In the genomic region with DNA sequence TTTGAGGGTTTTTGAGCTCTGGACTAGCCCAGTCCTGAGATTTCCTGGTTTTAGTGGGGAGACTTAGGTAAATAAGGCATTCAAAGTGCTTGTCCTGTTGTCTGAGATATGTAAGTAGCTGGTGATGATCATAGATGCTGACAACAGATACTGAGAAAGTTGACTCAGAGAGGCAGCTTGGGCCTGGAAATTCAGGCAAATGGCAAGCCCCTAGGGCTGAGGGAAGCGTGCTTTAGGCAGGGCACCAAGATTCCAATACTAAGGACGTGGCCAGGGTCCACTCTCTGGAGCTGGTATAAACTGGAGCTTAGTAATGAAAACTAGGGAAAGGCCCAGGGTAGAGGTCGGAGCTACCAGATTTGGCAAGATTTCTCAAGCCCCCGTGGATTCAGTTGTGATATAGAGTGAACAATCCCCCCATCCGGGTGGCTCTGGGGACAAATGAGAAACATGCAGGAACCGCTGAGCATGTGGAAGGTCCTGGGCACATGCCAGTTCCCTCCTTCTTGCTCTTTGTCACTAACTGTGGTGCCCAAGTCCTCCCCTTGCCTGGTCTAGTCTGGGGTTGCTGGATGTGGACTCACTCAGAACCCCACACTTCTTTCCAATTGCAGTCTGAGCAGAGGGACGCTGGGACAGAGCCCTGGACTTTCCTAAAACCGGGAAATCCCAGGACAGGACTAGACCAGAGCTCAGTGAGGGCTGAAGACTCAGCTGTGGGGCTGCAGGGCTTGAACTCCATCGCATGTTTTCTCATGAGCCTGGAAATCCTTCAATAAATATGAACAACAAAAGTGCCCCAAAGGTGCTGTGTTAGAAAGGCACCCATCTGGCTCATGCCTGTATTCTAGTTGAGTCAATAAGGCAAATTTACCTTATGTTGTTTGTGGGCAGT, we compare ENCODE assay signal across 17 cellular contexts. TPM values are rescaled to one million over a fixed set of nuclear protein-coding genes. Genes with fewer than 3 reads are reported as not detected.
DNase-seq lines count a peak whose midpoint lies in the region; ATAC-seq and TF ChIP-seq lines count a peak whose summit lies in the region.
"Had no signal": no experiment of that assay in that cellular context is flagged by ENCODE, and none has a peak within 500 bp of the region (broad histone marks: within the 10 kb centered on the region; RNA-seq: fewer than 3 reads in every experiment).

No MANE protein-coding gene starts in this region.

- H3K27ac Mint-ChIP-seq in GM23338, result no peak overlapping the region
- H3K27ac Mint-ChIP-seq: CD4-positive, alpha-beta T cell had no signal

- ATAC-seq in GM23338, result no peak
- ATAC-seq in thoracic aorta (ENCODE audit: insufficient number of reproducible peaks, low FRiP score, low read depth), result no peak
- no peak for ATAC-seq in GM18517 (IDR thresholded peaks at IDR 0.05; ENCODE audit: unreplicated experiment)

- H3K79me2 ChIP-seq in GM23338 (replicated peaks; ENCODE audit: insufficient read depth) (no peaks in the 10 kb centered on the region; the same call in none of the 2 replicates), mesendoderm (ENCODE audit: control insufficient read depth, insufficient read depth, low read length) (peaks cover 4% of the 10 kb centered on the region)

- no peak overlapping the region for H2BK5ac ChIP-seq in mesendoderm (ENCODE audit: low read length)

- H3K36me3 ChIP-seq in GM23338 (ENCODE audit: insufficient read depth), result no peaks in the 10 kb centered on the region
- H3K36me3 ChIP-seq in mesendoderm (ENCODE audit: control insufficient read depth, insufficient read depth, low read length), result no peaks in the 10 kb centered on the region
- no peaks in the 10 kb centered on the region for H3K36me3 ChIP-seq in thoracic aorta
- no peaks in the 10 kb centered on the region for H3K36me3 ChIP-seq in left ventricle myocardium inferior

- no peaks in the 10 kb centered on the region for H3K36me3 Mint-ChIP-seq in GM23338 (ENCODE audit: low read depth)

- H3K9ac ChIP-seq in mesendoderm (ENCODE audit: low read length), result no peak overlapping the region
- H3K9ac ChIP-seq: KMS-11 had no signal

- no CpG with 5 or more reads among the region's 9 CpGs for WGBS in mesendoderm (ENCODE audit: extremely low coverage, insufficient coverage, low lambda C conversion rate)

- no peak overlapping the region for H3K4me3 Mint-ChIP-seq in GM23338
- H3K4me3 Mint-ChIP-seq: CD4-positive, alpha-beta T cell had no signal

- no peaks in the 10 kb centered on the region for H3K9me3 Mint-ChIP-seq in GM23338
- H3K9me3 Mint-ChIP-seq: CD4-positive, alpha-beta T cell had no signal

- H3K9me3 ChIP-seq in thoracic aorta, result no peaks in the 10 kb centered on the region
- no peaks in the 10 kb centered on the region for H3K9me3 ChIP-seq in left ventricle myocardium inferior (replicated peaks)

- H2BK120ac ChIP-seq in mesendoderm (ENCODE audit: low read depth, low read length), result no peak overlapping the region

- no peak overlapping the region for H4K8ac ChIP-seq in mesendoderm (ENCODE audit: low read depth, low read length)

- no peak overlapping the region for H3K18ac ChIP-seq in mesendoderm (ENCODE audit: low read length)

- peaks cover 3% of the 10 kb centered on the region; the same call in 1 of the 3 replicates for H3K4me1 Mint-ChIP-seq in GM23338

- no peak overlapping the region for H3K4me2 ChIP-seq in GM23338
- no peak overlapping the region for H3K4me2 ChIP-seq in mesendoderm (ENCODE audit: low read length)
- H3K4me2 ChIP-seq: KMS-11 had no signal

- H3K4ac ChIP-seq in mesendoderm (ENCODE audit: low read depth, low read length), result no peak overlapping the region

- intact Hi-C loops in left ventricle myocardium inferior (cut with micrococcal nuclease), result no loop called here

- H3K79me1 ChIP-seq in mesendoderm (ENCODE audit: low read length), result peaks cover 2% of the 10 kb centered on the region

- H3K9me2 ChIP-seq in GM23338 (ENCODE audit: insufficient read depth), result no peaks in the 10 kb centered on the region

- peak overlapping the region; percentile 37 for H3K56ac ChIP-seq in mesendoderm (ENCODE audit: low read length)

- TF ChIP-seq CTCF in GM23338 (conservative IDR thresholded peaks at IDR 0.05; ENCODE audit: low read depth in 2 of 2) (no peak), coronary artery (IDR thresholded peaks at IDR 0.05) (no peak), thoracic aorta (IDR thresholded peaks at IDR 0.05) (no peak), left ventricle myocardium inferior (IDR thresholded peaks at IDR 0.05; ENCODE audit: borderline replicate concordance) (no peak)

- DNase-seq in GM23338 (ENCODE audit: low spot score) (no peak), coronary artery (ENCODE audit: low spot score) (no peak), mesendoderm (peak; percentile 28), thoracic aorta (ENCODE audit: low spot score) (no peak), NCI-H2171 treated with DMSO at 0.1 percent for 48 hours (lab: John Stamatoyannopoulos, UW) (no peak), left ventricle myocardium inferior (no peak)
- no peak for DNase-seq in activated CD4-positive, alpha-beta T cell treated with anti-CD3 and anti-CD28 coated beads for 48 hours
- DNase-seq: CD4-positive, alpha-beta T cell; DMS53; H7; NCI-H1436; NCI-H2081; NCI-H748 treated with DMSO at 0.1 percent for 48 hours; NK-92 treated with Interleukin-12 subunit alpha and Interleukin-12 subunit beta, amount 100 ng/mL, for 24 hours had no signal

- H4K20me1 ChIP-seq in GM23338 (replicated peaks; ENCODE audit: insufficient read depth), result no peaks in the 10 kb centered on the region

- H3K4me3 ChIP-seq in GM23338, result no peak overlapping the region
- H3K4me3 ChIP-seq in coronary artery, result peak overlapping the region; percentile 32
- H3K4me3 ChIP-seq in mesendoderm (ENCODE audit: low read length), result no peak overlapping the region
- peak overlapping the region; percentile 46 for H3K4me3 ChIP-seq in thoracic aorta
- no peak overlapping the region for H3K4me3 ChIP-seq in left ventricle myocardium inferior

- H3K27me3 Mint-ChIP-seq in GM23338 (ENCODE audit: insufficient read depth, low read depth, poor library complexity), result peaks cover 2% of the 10 kb centered on the region

- no peaks in the 10 kb centered on the region for H3K27me3 ChIP-seq in GM23338 (ENCODE audit: insufficient read depth)
- H3K27me3 ChIP-seq in mesendoderm (ENCODE audit: insufficient read depth, low read length, poor library complexity), result no peaks in the 10 kb centered on the region
- no peaks in the 10 kb centered on the region for H3K27me3 ChIP-seq in thoracic aorta (replicated peaks; ENCODE audit: insufficient read depth)
- H3K27me3 ChIP-seq in left ventricle myocardium inferior (ENCODE audit: low read depth), result peaks cover 65% of the 10 kb centered on the region

- H3K23ac ChIP-seq in mesendoderm (ENCODE audit: low read length), result no peak overlapping the region

- H3F3A ChIP-seq in GM23338 (replicated peaks; ENCODE audit: low read depth), result no peaks in the 10 kb centered on the region

- no peak overlapping the region for H2AK5ac ChIP-seq in mesendoderm (ENCODE audit: low read length)

- no peak overlapping the region for H4K5ac ChIP-seq in mesendoderm (ENCODE audit: low read length)

- H2AFZ ChIP-seq in GM23338, result peak overlapping the region; percentile 29; the same call in 1 of the 2 replicates

- no peak overlapping the region for H2BK15ac ChIP-seq in mesendoderm (replicated peaks; ENCODE audit: low read depth)

- H3K4me1 ChIP-seq in GM23338 (ENCODE audit: insufficient read depth) (no peaks in the 10 kb centered on the region), mesendoderm (ENCODE audit: control insufficient read depth, low read depth, low read length) (peaks cover 2% of the 10 kb centered on the region), thoracic aorta (ENCODE audit: control insufficient read depth in 1 of 2, low read depth in 2 of 2) (peaks cover 42 to 96% of the 10 kb centered on the region in 2 donors), left ventricle myocardium inferior (no peaks in the 10 kb centered on the region)

- H3K27ac ChIP-seq in GM23338 (ENCODE audit: low read depth) (no peak overlapping the region), coronary artery (peak overlapping the region; percentile 53 to 71), mesendoderm (ENCODE audit: low read depth, low read length) (no peak overlapping the region), thoracic aorta (peak overlapping the region; percentile 96 to 99), left ventricle myocardium inferior (replicated peaks) (no peak overlapping the region)
- H3K27ac ChIP-seq: KMS-11 had no signal

TF ChIP-seq in GM23338, 12 proteins besides CTCF, POLR2A, EP300 and RAD21 (continues in another document):
- TF ChIP-seq NANOG (IDR thresholded peaks at IDR 0.05; ENCODE audit: borderline replicate concordance) (no peak), STAT1 (IDR thresholded peaks at IDR 0.05; ENCODE audit: unreplicated experiment) (no peak), POLR2AphosphoS5 (IDR thresholded peaks at IDR 0.05; ENCODE audit: low read depth) (no peak), EZH2phosphoT487 (IDR thresholded peaks at IDR 0.05; ENCODE audit: unreplicated experiment) (no peak)
- TF ChIP-seq, protein P1, sequence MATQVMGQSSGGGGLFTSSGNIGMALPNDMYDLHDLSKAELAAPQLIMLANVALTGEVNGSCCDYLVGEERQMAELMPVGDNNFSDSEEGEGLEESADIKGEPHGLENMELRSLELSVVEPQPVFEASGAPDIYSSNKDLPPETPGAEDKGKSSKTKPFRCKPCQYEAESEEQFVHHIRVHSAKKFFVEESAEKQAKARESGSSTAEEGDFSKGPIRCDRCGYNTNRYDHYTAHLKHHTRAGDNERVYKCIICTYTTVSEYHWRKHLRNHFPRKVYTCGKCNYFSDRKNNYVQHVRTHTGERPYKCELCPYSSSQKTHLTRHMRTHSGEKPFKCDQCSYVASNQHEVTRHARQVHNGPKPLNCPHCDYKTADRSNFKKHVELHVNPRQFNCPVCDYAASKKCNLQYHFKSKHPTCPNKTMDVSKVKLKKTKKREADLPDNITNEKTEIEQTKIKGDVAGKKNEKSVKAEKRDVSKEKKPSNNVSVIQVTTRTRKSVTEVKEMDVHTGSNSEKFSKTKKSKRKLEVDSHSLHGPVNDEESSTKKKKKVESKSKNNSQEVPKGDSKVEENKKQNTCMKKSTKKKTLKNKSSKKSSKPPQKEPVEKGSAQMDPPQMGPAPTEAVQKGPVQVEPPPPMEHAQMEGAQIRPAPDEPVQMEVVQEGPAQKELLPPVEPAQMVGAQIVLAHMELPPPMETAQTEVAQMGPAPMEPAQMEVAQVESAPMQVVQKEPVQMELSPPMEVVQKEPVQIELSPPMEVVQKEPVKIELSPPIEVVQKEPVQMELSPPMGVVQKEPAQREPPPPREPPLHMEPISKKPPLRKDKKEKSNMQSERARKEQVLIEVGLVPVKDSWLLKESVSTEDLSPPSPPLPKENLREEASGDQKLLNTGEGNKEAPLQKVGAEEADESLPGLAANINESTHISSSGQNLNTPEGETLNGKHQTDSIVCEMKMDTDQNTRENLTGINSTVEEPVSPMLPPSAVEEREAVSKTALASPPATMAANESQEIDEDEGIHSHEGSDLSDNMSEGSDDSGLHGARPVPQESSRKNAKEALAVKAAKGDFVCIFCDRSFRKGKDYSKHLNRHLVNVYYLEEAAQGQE (IDR thresholded peaks at IDR 0.05; ENCODE audit: unreplicated experiment), result no peak

RNA-seq across cellular contexts. Expression of a gene that starts 10.3 kb away (rescaled TPM):
- 2.4 and 3.2 TPM in 2 replicates for total RNA-seq in GM23338 (2014; rRNA removed; shearing (Covaris generic))
- 0.61 and 0.78 TPM in 2 replicates for polyA plus RNA-seq in GM23338 (2016; fragmentation: Nextera tagmentation; extraction: Ambion mirVana)
- 7.1 TPM for polyA plus RNA-seq in mesendoderm (2013, experiment 1 of 2)
- 7.9 TPM for polyA plus RNA-seq in mesendoderm (2013, experiment 2 of 2)
- total RNA-seq in thoracic aorta (100 to 1,000 TPM in 1 of 2 donors, 10 to 100 TPM in 1; 91.5 to 144 TPM), left ventricle myocardium inferior (1.0 TPM)
- total RNA-seq: CD4-positive, alpha-beta T cell had no signal
- polyA plus RNA-seq: BJ had no signal

Comparison
In these comparisons a context has a peak if more than half of its experiments do, and no peak if none do; other contexts are left out.
1. H3K27ac ChIP-seq: peak in coronary artery (2 of 2) and thoracic aorta (2 of 2); none in GM23338 (single experiment), mesendoderm (single experiment) and left ventricle myocardium inferior (single experiment).
2. H3K4me3 ChIP-seq: peak in coronary artery (single experiment) and thoracic aorta (single experiment); none in GM23338 (single experiment), mesendoderm (single experiment) and left ventricle myocardium inferior (single experiment).
3. RNA of a gene that starts 10.3 kb away (total RNA-seq): 91.5 to 144 TPM in thoracic aorta; 2.4 to 3.2 TPM in GM23338 and 1.0 TPM in left ventricle myocardium inferior (single experiment); every median in the first group is over 10 times any median in the second.